In the genomic region with DNA sequence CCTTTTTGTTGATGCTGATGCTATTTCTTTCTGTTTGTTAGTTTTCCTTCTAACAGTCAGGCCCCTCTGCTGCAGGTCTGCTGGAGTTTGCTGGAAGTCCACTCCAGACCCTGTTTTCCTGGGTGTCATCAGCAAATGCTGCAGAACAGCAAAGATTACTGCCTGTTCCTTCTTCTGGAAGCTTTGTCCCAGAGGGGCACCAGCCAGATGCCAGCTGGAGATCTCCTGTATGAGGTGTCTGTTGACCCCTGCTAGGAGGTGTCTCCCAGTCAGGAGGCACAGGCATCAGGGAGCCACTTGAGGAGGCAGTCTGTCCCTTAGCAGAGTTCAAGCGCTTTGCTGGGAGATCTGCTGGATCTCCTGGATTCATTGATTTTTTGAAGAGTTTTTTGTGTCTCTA, we compare ENCODE assay signal across 15 cellular contexts. TPM values are rescaled to one million over a fixed set of nuclear protein-coding genes. Genes with fewer than 3 reads are reported as not detected.
"Had no signal": no experiment of that assay in that cellular context is flagged by ENCODE, and none has a peak within 500 bp of the region (broad histone marks: within the 10 kb centered on the region; RNA-seq: fewer than 3 reads in every experiment).

No MANE protein-coding gene starts in this region.

RNA-seq across cellular contexts. Expression of gene OR4N2, which starts 16.3 kb away (rescaled TPM):
- total RNA-seq: activated B cell treated with CpG ODN at 0.5 μM for 24 hours; activated CD4-positive, alpha-beta memory T cell treated with anti-CD3 and anti-CD28 coated beads for 36 hours; activated CD4-positive, alpha-beta memory T cell treated with anti-CD3 and anti-CD28 coated beads, Interleukin-2, amount 10 ng/mL, durations not matched to agents 7 days and 5 days; activated CD4-positive, alpha-beta T cell treated with anti-CD3 and anti-CD28 coated beads for 36 hours; activated CD4-positive, alpha-beta T cell treated with anti-CD3 and anti-CD28 coated beads, Interleukin-2, amount 10 ng/mL, durations not matched to agents 24 days and 14 days; activated CD4-positive, alpha-beta T cell treated with anti-CD3 and anti-CD28 coated beads, Interleukin-2, amount 10 ng/mL, durations not matched to agents 7 days and 5 days; activated CD8-positive, alpha-beta memory T cell treated with anti-CD3 and anti-CD28 coated beads for 36 hours; activated CD8-positive, alpha-beta memory T cell treated with anti-CD3 and anti-CD28 coated beads, Interleukin-2, amount 10 ng/mL, durations not matched to agents 7 days and 5 days; activated CD8-positive, alpha-beta T cell treated with anti-CD3 and anti-CD28 coated beads for 36 hours; activated CD8-positive, alpha-beta T cell treated with anti-CD3 and anti-CD28 coated beads, Interleukin-2, amount 10 ng/mL, durations not matched to agents 7 days and 5 days; T-cell; T-helper 1 cell treated with Interleukin-12 subunit alpha and Interleukin-12 subunit beta and Interleukin-4 antibody, amounts not matched to agents 30 ng/mL and 1 ng/mL, for 36 hours; T-helper 17 cell; T-helper 2 cell treated with Interferon-gamma antibody and Interleukin-4, amounts not matched to agents 100 ng/mL and 5 ng/mL, for 36 hours; WTC11 had no signal

RNA-seq across cellular contexts. Expression of gene OR4M1, which starts 46.6 kb away (rescaled TPM):
- total RNA-seq: activated B cell treated with CpG ODN at 0.5 μM for 24 hours; activated CD4-positive, alpha-beta memory T cell treated with anti-CD3 and anti-CD28 coated beads for 36 hours; activated CD4-positive, alpha-beta memory T cell treated with anti-CD3 and anti-CD28 coated beads, Interleukin-2, amount 10 ng/mL, durations not matched to agents 7 days and 5 days; activated CD4-positive, alpha-beta T cell treated with anti-CD3 and anti-CD28 coated beads for 36 hours; activated CD4-positive, alpha-beta T cell treated with anti-CD3 and anti-CD28 coated beads, Interleukin-2, amount 10 ng/mL, durations not matched to agents 24 days and 14 days; activated CD4-positive, alpha-beta T cell treated with anti-CD3 and anti-CD28 coated beads, Interleukin-2, amount 10 ng/mL, durations not matched to agents 7 days and 5 days; activated CD8-positive, alpha-beta memory T cell treated with anti-CD3 and anti-CD28 coated beads for 36 hours; activated CD8-positive, alpha-beta memory T cell treated with anti-CD3 and anti-CD28 coated beads, Interleukin-2, amount 10 ng/mL, durations not matched to agents 7 days and 5 days; activated CD8-positive, alpha-beta T cell treated with anti-CD3 and anti-CD28 coated beads for 36 hours; activated CD8-positive, alpha-beta T cell treated with anti-CD3 and anti-CD28 coated beads, Interleukin-2, amount 10 ng/mL, durations not matched to agents 7 days and 5 days; T-cell; T-helper 1 cell treated with Interleukin-12 subunit alpha and Interleukin-12 subunit beta and Interleukin-4 antibody, amounts not matched to agents 30 ng/mL and 1 ng/mL, for 36 hours; T-helper 17 cell; T-helper 2 cell treated with Interferon-gamma antibody and Interleukin-4, amounts not matched to agents 100 ng/mL and 5 ng/mL, for 36 hours; WTC11 had no signal

RNA-seq across cellular contexts. Expression of gene OR4K2, which starts 55.1 kb away (rescaled TPM):
- total RNA-seq: activated B cell treated with CpG ODN at 0.5 μM for 24 hours; activated CD4-positive, alpha-beta memory T cell treated with anti-CD3 and anti-CD28 coated beads for 36 hours; activated CD4-positive, alpha-beta memory T cell treated with anti-CD3 and anti-CD28 coated beads, Interleukin-2, amount 10 ng/mL, durations not matched to agents 7 days and 5 days; activated CD4-positive, alpha-beta T cell treated with anti-CD3 and anti-CD28 coated beads for 36 hours; activated CD4-positive, alpha-beta T cell treated with anti-CD3 and anti-CD28 coated beads, Interleukin-2, amount 10 ng/mL, durations not matched to agents 24 days and 14 days; activated CD4-positive, alpha-beta T cell treated with anti-CD3 and anti-CD28 coated beads, Interleukin-2, amount 10 ng/mL, durations not matched to agents 7 days and 5 days; activated CD8-positive, alpha-beta memory T cell treated with anti-CD3 and anti-CD28 coated beads for 36 hours; activated CD8-positive, alpha-beta memory T cell treated with anti-CD3 and anti-CD28 coated beads, Interleukin-2, amount 10 ng/mL, durations not matched to agents 7 days and 5 days; activated CD8-positive, alpha-beta T cell treated with anti-CD3 and anti-CD28 coated beads for 36 hours; activated CD8-positive, alpha-beta T cell treated with anti-CD3 and anti-CD28 coated beads, Interleukin-2, amount 10 ng/mL, durations not matched to agents 7 days and 5 days; T-cell; T-helper 1 cell treated with Interleukin-12 subunit alpha and Interleukin-12 subunit beta and Interleukin-4 antibody, amounts not matched to agents 30 ng/mL and 1 ng/mL, for 36 hours; T-helper 17 cell; T-helper 2 cell treated with Interferon-gamma antibody and Interleukin-4, amounts not matched to agents 100 ng/mL and 5 ng/mL, for 36 hours; WTC11 had no signal
